In genomic region chr3:194328080-194328571, GRCh38 we compare ENCODE assay signal across 11 cellular contexts. TPM values are rescaled to one million over a fixed set of nuclear protein-coding genes. Genes with fewer than 3 reads are reported as not detected.
DNase-seq lines count a peak whose midpoint lies in the region; ATAC-seq and TF ChIP-seq lines count a peak whose summit lies in the region.
"Had no signal": no experiment of that assay in that cellular context is flagged by ENCODE, and none has a peak within 500 bp of the region (broad histone marks: within the 10 kb centered on the region; RNA-seq: fewer than 3 reads in every experiment).

No MANE protein-coding gene starts in this region.

- H3K27ac Mint-ChIP-seq in activated T-helper 2 cell treated with anti-CD3 and anti-CD28 coated beads, Interferon-gamma antibody, Interleukin-2, Interleukin-4, amounts not matched to agents 10 μg/mL and 5 μg/mL and 100 μg/mL, durations not matched to agents 14 hours and 24 hours and 36 hours: no peak overlapping the region

- peaks cover 14% of the 10 kb centered on the region for H3K27me3 Mint-ChIP-seq in activated T-helper 2 cell treated with anti-CD3 and anti-CD28 coated beads, Interferon-gamma antibody, Interleukin-2, Interleukin-4, amounts not matched to agents 10 μg/mL and 5 μg/mL and 100 μg/mL, durations not matched to agents 14 hours and 24 hours and 36 hours (ENCODE audit: low read depth)

- H3K79me2 ChIP-seq in HCT116 (ENCODE audit: insufficient read depth, low read length): no peaks in the 10 kb centered on the region

- TF ChIP-seq CTCF in HCT116 (IDR thresholded peaks at IDR 0.05 in 2 of 3, conservative IDR thresholded peaks at IDR 0.05 in 1 of 3; ENCODE audit: borderline replicate concordance in 1 of 3, insufficient read depth in 1 of 3, low read depth in 2 of 3, low read length in 2 of 3) (no peak), kidney epithelial cell (IDR thresholded peaks at IDR 0.05; ENCODE audit: insufficient read depth, low read length, poor library complexity, severe bottlenecking) (no peak), colonic mucosa (IDR thresholded peaks at IDR 0.05) (no peak), GM13976 (IDR thresholded peaks at IDR 0.05; ENCODE audit: borderline replicate concordance, control extremely low read depth, extremely low read depth, insufficient read depth, missing control alignments) (no peak)

- POLR2A ChIA-PET in HCT116 (lab: Charles Lee): no interaction called here

- no TSS peak for BruUV-seq in HCT116 (replicated peaks; lab: Mats Ljungman, UMichigan)

- H3K9me3 ChIP-seq in HCT116 (ENCODE audit: control insufficient read depth in 1 of 2, insufficient read depth in 1 of 2, low read depth in 1 of 2, low read length in 2 of 2) (peaks cover 0 to 13% of the 10 kb centered on the region in 2 experiments; a peak in 1 of 4 replicates), colonic mucosa (no peaks in the 10 kb centered on the region)

- TF ChIP-seq RAD21 in HCT116 (IDR thresholded peaks at IDR 0.05; ENCODE audit: low read depth): no peak

- no peaks in the 10 kb centered on the region for H3K36me3 Mint-ChIP-seq in activated T-helper 2 cell treated with anti-CD3 and anti-CD28 coated beads, Interferon-gamma antibody, Interleukin-2, Interleukin-4, amounts not matched to agents 10 μg/mL and 5 μg/mL and 100 μg/mL, durations not matched to agents 14 hours and 24 hours and 36 hours (ENCODE audit: low read depth)

- no peak for TF ChIP-seq POLR2A in HCT116 (IDR thresholded peaks at IDR 0.05; ENCODE audit: borderline replicate concordance, extremely low read depth, insufficient read depth, insufficient read length)

- no peak overlapping the region for H3K4me3 ChIP-seq in HCT116 (replicated peaks in 1 of 2; ENCODE audit: low read depth in 1 of 2, low read length in 2 of 2)
- H3K4me3 ChIP-seq in kidney epithelial cell (ENCODE audit: low read depth, low read length): no peak overlapping the region
- no peak overlapping the region for H3K4me3 ChIP-seq in colonic mucosa
- H3K4me3 ChIP-seq: coronary artery had no signal

- intact Hi-C loops in HCT116 (cut with micrococcal nuclease): loop anchor here (5.0 kb wide), 1 partner anchor 1411 kb away; the partner anchor contains the start of gene MB21D2
- intact Hi-C loops in activated T-helper 2 cell treated with anti-CD3 and anti-CD28 coated beads, Interferon-gamma antibody, Interleukin-2, Interleukin-4, amounts not matched to agents 10 μg/mL and 5 μg/mL and 100 μg/mL, durations not matched to agents 14 hours and 24 hours and 36 hours (cut with micrococcal nuclease): no loop called here
- intact Hi-C loops in colonic mucosa (cut with DNase I): no loop called here

- no peaks in the 10 kb centered on the region for H3K9me3 Mint-ChIP-seq in activated T-helper 2 cell treated with anti-CD3 and anti-CD28 coated beads, Interferon-gamma antibody, Interleukin-2, Interleukin-4, amounts not matched to agents 10 μg/mL and 5 μg/mL and 100 μg/mL, durations not matched to agents 14 hours and 24 hours and 36 hours

- in situ Hi-C loops in GM13976 (cut with MboI; ENCODE audit: low sequenced_read_pairs, unreplicated experiment): loop anchor here (25.0 kb wide), 1 partner anchor 259 kb away; no protein-coding TSS in a partner anchor

- H4K20me1 ChIP-seq in HCT116 (ENCODE audit: insufficient read depth): no peaks in the 10 kb centered on the region

- H3K27ac ChIP-seq in HCT116 (ENCODE audit: low read depth, low read length) (peak overlapping the region; percentile 7; the same call in 1 of the 2 replicates), colonic mucosa (no peak overlapping the region)
- H3K27ac ChIP-seq: coronary artery had no signal

- peaks cover 4% of the 10 kb centered on the region for H3K4me1 Mint-ChIP-seq in activated T-helper 2 cell treated with anti-CD3 and anti-CD28 coated beads, Interferon-gamma antibody, Interleukin-2, Interleukin-4, amounts not matched to agents 10 μg/mL and 5 μg/mL and 100 μg/mL, durations not matched to agents 14 hours and 24 hours and 36 hours (ENCODE audit: low read depth)

- no peak overlapping the region for H3K4me3 Mint-ChIP-seq in activated T-helper 2 cell treated with anti-CD3 and anti-CD28 coated beads, Interferon-gamma antibody, Interleukin-2, Interleukin-4, amounts not matched to agents 10 μg/mL and 5 μg/mL and 100 μg/mL, durations not matched to agents 14 hours and 24 hours and 36 hours (ENCODE audit: low read depth)

- H3K36me3 ChIP-seq in HCT116 (ENCODE audit: control insufficient read depth in 1 of 2, insufficient read depth in 2 of 2, low read length in 2 of 2): no peaks in the 10 kb centered on the region
- no peaks in the 10 kb centered on the region for H3K36me3 ChIP-seq in kidney epithelial cell (ENCODE audit: control insufficient read depth, insufficient read depth, low read length)
- H3K36me3 ChIP-seq in colonic mucosa: no peaks in the 10 kb centered on the region

- peak; percentile 47 for DNase-seq in AG20443 (ENCODE audit: low spot score)
- DNase-seq in HCT116 (ENCODE audit: low read depth, low spot score): no peak
- DNase-seq in activated T-helper 2 cell treated with anti-CD3 and anti-CD28 coated beads, Interferon-gamma antibody, Interleukin-2, Interleukin-4, amounts not matched to agents 10 μg/mL and 5 μg/mL and 100 μg/mL, durations not matched to agents 14 hours and 24 hours and 36 hours (ENCODE audit: low spot score): peak; percentile 32
- peak; percentile 76 for DNase-seq in kidney epithelial cell (ENCODE audit: low read depth)
- DNase-seq in COLO829 (ENCODE audit: low spot score): no peak
- no peak for DNase-seq in colonic mucosa
- DNase-seq in GM13976 (ENCODE audit: low spot score): no peak
- DNase-seq: DMS53 had no signal

- ATAC-seq in HCT116 (peak; percentile 23), HG02610 (IDR thresholded peaks at IDR 0.05; ENCODE audit: unreplicated experiment) (no peak)

- H3K9me2 ChIP-seq in HCT116 (ENCODE audit: insufficient read depth): no peaks in the 10 kb centered on the region

- H3K4me1 ChIP-seq in HCT116 (ENCODE audit: control insufficient read depth in 1 of 2, insufficient read depth in 2 of 2, low read length in 2 of 2) (peaks cover 30 to 73% of the 10 kb centered on the region in 2 experiments), colonic mucosa (peaks cover 7% of the 10 kb centered on the region)

- CTCF ChIA-PET in HCT116 (lab: Charles Lee): interaction anchor here (1.3 to 1.4 kb wide), 2 partner anchors 78 to 547 kb away, joined by 3 to 7 read pairs; no protein-coding TSS in a partner anchor

- no peaks in the 10 kb centered on the region for H3K27me3 ChIP-seq in HCT116 (ENCODE audit: insufficient read depth, low read length)
- peaks cover 11% of the 10 kb centered on the region for H3K27me3 ChIP-seq in kidney epithelial cell (ENCODE audit: control insufficient read depth, insufficient read depth, low read length)
- peaks cover 2% of the 10 kb centered on the region for H3K27me3 ChIP-seq in colonic mucosa

- RAD21 ChIA-PET in HCT116 (lab: Charles Lee; ENCODE audit: low non-redundant PET in 1 of 2, low total read pairs in 2 of 2, uncharacterized antibody in 2 of 2, unreplicated experiment in 2 of 2): no interaction called here

- H3K4me2 ChIP-seq in HCT116 (ENCODE audit: low read length): peak overlapping the region; percentile 53

- H2AFZ ChIP-seq in HCT116 (ENCODE audit: low read depth, low read length, poor library complexity, severe bottlenecking): no peak overlapping the region

- no peak overlapping the region for H3K9ac ChIP-seq in HCT116 (ENCODE audit: low read length)
- H3K9ac ChIP-seq in colonic mucosa (ENCODE audit: low read depth in 2 of 2, low read length in 2 of 2): no peak overlapping the region

TF ChIP-seq in HCT116, 20 proteins besides CTCF, POLR2A, EP300 and RAD21:
- TF ChIP-seq CBX3 (IDR thresholded peaks at IDR 0.05; ENCODE audit: low read depth) (no peak), CEBPB (IDR thresholded peaks at IDR 0.05; ENCODE audit: low read depth) (no peak)

RNA-seq across cellular contexts. Expression of gene CPN2, which starts 23.0 kb away (rescaled TPM):
- not detected for total RNA-seq in HCT116 (2021; ENCODE audit: unreplicated experiment)
- 0.03 TPM in 1 of 2 replicates, not detected in the other for polyA plus RNA-seq in HCT116 (2012)
- not detected in 2 replicates for total RNA-seq in activated T-helper 2 cell treated with anti-CD3 and anti-CD28 coated beads, Interferon-gamma antibody, Interleukin-2, Interleukin-4, amounts not matched to agents 10 μg/mL and 5 μg/mL and 100 μg/mL, durations not matched to agents 14 hours and 24 hours and 36 hours
- not detected in 2 replicates for total RNA-seq in kidney epithelial cell
- under 1 TPM in 1 of 2 donors, not detected in 1; 0.15 TPM for total RNA-seq in colonic mucosa
- total RNA-seq: pulmonary artery endothelial cell had no signal

RNA-seq across cellular contexts. Expression of gene LRRC15, which starts 41.4 kb away (rescaled TPM):
- total RNA-seq in HCT116 (2021; ENCODE audit: unreplicated experiment): not detected
- polyA plus RNA-seq in HCT116 (2012): 0.02 and 0.03 TPM in 2 replicates
- total RNA-seq in activated T-helper 2 cell treated with anti-CD3 and anti-CD28 coated beads, Interferon-gamma antibody, Interleukin-2, Interleukin-4, amounts not matched to agents 10 μg/mL and 5 μg/mL and 100 μg/mL, durations not matched to agents 14 hours and 24 hours and 36 hours: not detected in 2 replicates
- total RNA-seq in kidney epithelial cell: not detected in 2 replicates
- under 1 TPM; 0.32 to 0.89 TPM for total RNA-seq in colonic mucosa
- total RNA-seq: pulmonary artery endothelial cell had no signal

Comparison
In these comparisons a context has a peak if more than half of its experiments do, and no peak if none do; other contexts are left out.
1. DNase-seq: peak in AG20443 (single experiment), activated T-helper 2 cell treated with anti-CD3 and anti-CD28 coated beads, Interferon-gamma antibody, Interleukin-2, Interleukin-4, amounts not matched to agents 10 μg/mL and 5 μg/mL and 100 μg/mL, durations not matched to agents 14 hours and 24 hours and 36 hours (single experiment) and kidney epithelial cell (single experiment); none in HCT116 (single experiment), COLO829 (single experiment), colonic mucosa (single experiment) and GM13976 (single experiment).